10 cellular contexts compared by ENCODE assay signal in the genomic region with DNA sequence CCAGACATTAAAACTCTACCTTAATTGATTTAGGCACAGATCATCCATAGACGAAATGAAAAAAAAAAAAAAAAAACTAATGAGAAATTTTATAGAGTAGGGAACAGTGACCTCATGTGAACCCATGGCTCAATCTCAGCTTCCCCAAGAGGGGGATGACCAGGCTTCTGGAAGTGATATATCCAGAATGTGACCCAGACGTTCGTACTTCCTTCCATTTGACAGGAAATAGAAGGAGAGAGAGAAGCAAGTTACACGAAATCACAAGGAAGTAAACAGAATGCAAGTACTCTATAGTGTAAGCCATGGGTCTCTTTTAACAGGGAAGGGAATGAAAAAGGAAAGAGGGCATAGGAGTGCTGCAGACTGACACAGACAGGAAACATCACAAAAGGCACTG. TPM values are rescaled to one million over a fixed set of nuclear protein-coding genes. Genes with fewer than 3 reads are reported as not detected.
DNase-seq lines count a peak whose midpoint lies in the region; ATAC-seq and TF ChIP-seq lines count a peak whose summit lies in the region.
"Had no signal": no experiment of that assay in that cellular context is flagged by ENCODE, and none has a peak within 500 bp of the region (broad histone marks: within the 10 kb centered on the region; RNA-seq: fewer than 3 reads in every experiment).

No MANE protein-coding gene starts in this region.

- peak overlapping the region; percentile 61 for H3K27ac Mint-ChIP-seq in CD8-positive, alpha-beta T cell

- TF ChIP-seq CTCF in CD8-positive, alpha-beta T cell (IDR thresholded peaks at IDR 0.05): no peak
- no peak for TF ChIP-seq CTCF in OCI-LY7 (conservative IDR thresholded peaks at IDR 0.05; ENCODE audit: low read length)
- TF ChIP-seq CTCF in esophagus squamous epithelium (IDR thresholded peaks at IDR 0.05): no peak
- no peak for TF ChIP-seq CTCF in omental fat pad (IDR thresholded peaks at IDR 0.05)

- POLR2A ChIA-PET in CD8-positive, alpha-beta T cell (lab: Charles Lee): no interaction called here
- POLR2A ChIA-PET in OCI-LY7 (lab: Charles Lee): interaction anchor here (0.6 to 1.3 kb wide), 5 partner anchors 9 to 67 kb away, joined by 3 to 5 read pairs (median 4); no protein-coding TSS in a partner anchor

- H3K9me3 ChIP-seq in CD8-positive, alpha-beta T cell (ENCODE audit: low read length): no peaks in the 10 kb centered on the region
- H3K9me3 ChIP-seq in OCI-LY7 (ENCODE audit: low read length) (no peaks in the 10 kb centered on the region), esophagus squamous epithelium (no peaks in the 10 kb centered on the region), HAP-1 (no peaks in the 10 kb centered on the region)

- H3K9me3 Mint-ChIP-seq in CD8-positive, alpha-beta T cell: no peaks in the 10 kb centered on the region

- TF ChIP-seq POLR2A in esophagus squamous epithelium (IDR thresholded peaks at IDR 0.05): no peak

- H3K4me3 ChIP-seq in CD8-positive, alpha-beta T cell (ENCODE audit: low read depth, low read length): no peak overlapping the region
- H3K4me3 ChIP-seq in OCI-LY7 (ENCODE audit: low read depth, low read length, poor library complexity, severe bottlenecking) (no peak overlapping the region), esophagus squamous epithelium (no peak overlapping the region), HAP-1 (no peak overlapping the region)

- intact Hi-C loops in CD8-positive, alpha-beta T cell (cut with DNase I, micrococcal nuclease): no loop called here
- intact Hi-C loops in OCI-LY7 (cut with micrococcal nuclease; ENCODE audit: unreplicated experiment) (no loop called here), esophagus squamous epithelium (cut with DNase I) (no loop called here)

- peaks cover 59% of the 10 kb centered on the region for H3K36me3 Mint-ChIP-seq in CD8-positive, alpha-beta T cell

- ATAC-seq in CD8-positive, alpha-beta T cell: no peak
- peak; percentile 52 for ATAC-seq in omental fat pad (ENCODE audit: low FRiP score)
- ATAC-seq in HG02678 (IDR thresholded peaks at IDR 0.05; ENCODE audit: unreplicated experiment): no peak
- no peak for ATAC-seq in GM18520 (IDR thresholded peaks at IDR 0.05; ENCODE audit: unreplicated experiment)

- H4K20me1 ChIP-seq in OCI-LY7 (ENCODE audit: insufficient read depth, low read length): no peaks in the 10 kb centered on the region

- DNase-seq in CD8-positive, alpha-beta T cell: no peak
- DNase-seq in OCI-LY7 (ENCODE audit: low spot score): no peak
- no peak for DNase-seq in esophagus squamous epithelium (lab: John Stamatoyannopoulos, UW)
- no peak for DNase-seq in omental fat pad (ENCODE audit: low spot score)
- no peak for DNase-seq in NCI-H1436 (lab: John Stamatoyannopoulos, UW)
- DNase-seq in HAP-1 (ENCODE audit: low spot score in 2 of 2): no peak
- DNase-seq: activated naive CD4-positive, alpha-beta T cell treated with Interleukin-2 at 50 U/mL for 16 hours; NCI-H1694 had no signal

- CTCF ChIA-PET in CD8-positive, alpha-beta T cell (lab: Charles Lee): interaction anchor here (0.6 to 1.6 kb wide), 2 partner anchors 11 to 250 kb away, joined by 3 read pairs; no protein-coding TSS in a partner anchor
- CTCF ChIA-PET in OCI-LY7 (lab: Charles Lee; ENCODE audit: unreplicated experiment): no interaction called here

- no TSS peak for BruUV-seq in OCI-LY7 (replicated peaks; lab: Mats Ljungman, UMichigan)

- H3K27me3 ChIP-seq in CD8-positive, alpha-beta T cell (ENCODE audit: insufficient read depth, low read length): no peaks in the 10 kb centered on the region
- H3K27me3 ChIP-seq in esophagus squamous epithelium (no peaks in the 10 kb centered on the region), HAP-1 (ENCODE audit: low read depth) (no peaks in the 10 kb centered on the region)

- H3K79me2 ChIP-seq in OCI-LY7 (ENCODE audit: insufficient read depth, low read depth, low read length): peaks cover 86% of the 10 kb centered on the region

- H3K36me3 ChIP-seq in CD8-positive, alpha-beta T cell (ENCODE audit: insufficient read depth, low read length): peaks cover 4% of the 10 kb centered on the region
- H3K36me3 ChIP-seq in OCI-LY7 (ENCODE audit: insufficient read depth, low read length) (peaks cover 81% of the 10 kb centered on the region), esophagus squamous epithelium (peaks cover 0 to 61% (median 0%) of the 10 kb centered on the region in 3 donors), HAP-1 (replicated peaks) (peaks cover 17% of the 10 kb centered on the region)

- H3K4me1 ChIP-seq in CD8-positive, alpha-beta T cell (ENCODE audit: insufficient read depth, low read length): peaks cover 49% of the 10 kb centered on the region
- H3K4me1 ChIP-seq in OCI-LY7 (ENCODE audit: insufficient read depth, low read length, poor library complexity, severe bottlenecking) (peaks cover 62% of the 10 kb centered on the region), esophagus squamous epithelium (peaks cover 30 to 95% (median 32%) of the 10 kb centered on the region in 3 donors), HAP-1 (peaks cover 10% of the 10 kb centered on the region)

- peak overlapping the region; percentile 2 for H3K4me3 Mint-ChIP-seq in CD8-positive, alpha-beta T cell

- H3K4me1 Mint-ChIP-seq in CD8-positive, alpha-beta T cell (ENCODE audit: low read depth): peaks cover 78% of the 10 kb centered on the region

- peak overlapping the region; percentile 31 for H3K4me2 ChIP-seq in OCI-LY7 (ENCODE audit: low read length)

- no peak overlapping the region for H2AFZ ChIP-seq in OCI-LY7 (ENCODE audit: low read length)

- no peaks in the 10 kb centered on the region for H3K9me2 ChIP-seq in OCI-LY7 (ENCODE audit: insufficient read depth, low read length)

- H3K27ac ChIP-seq in CD8-positive, alpha-beta T cell (ENCODE audit: low read depth, low read length): no peak overlapping the region
- no peak overlapping the region for H3K27ac ChIP-seq in OCI-LY7 (ENCODE audit: low read depth, low read length, poor library complexity, severe bottlenecking)
- H3K27ac ChIP-seq in esophagus squamous epithelium: peak overlapping the region in 3 of 4 donors; percentile 9 to 90 (median 83)

- WGBS in esophagus squamous epithelium, 2 donors: 27 to 34% methylated on average over 4 of the region's 4 CpGs

- in situ Hi-C loops in HAP-1 (cut with MboI; ENCODE audit: low sequenced_read_pairs): loop anchor here (25.0 kb wide), 1 partner anchor 505 kb away; no protein-coding TSS in a partner anchor

- H3K27me3 Mint-ChIP-seq in CD8-positive, alpha-beta T cell (ENCODE audit: low read depth): no peaks in the 10 kb centered on the region

RNA-seq across cellular contexts. Expression of gene FOXN3, which starts 10.1 kb away (rescaled TPM):
- 100 to 1,000 TPM; 134 to 139 TPM for total RNA-seq in CD8-positive, alpha-beta T cell
- total RNA-seq in OCI-LY7 (2014; rRNA removed; shearing (Covaris generic)): 54.8 and 77.7 TPM in 2 replicates
- total RNA-seq in OCI-LY7 (2022) (102 and 108 TPM in 2 replicates), esophagus squamous epithelium (10 to 100 TPM; 27.4 to 91.4 (median 39.2) TPM), omental fat pad (100 to 1,000 TPM in 3 of 4 donors, 10 to 100 TPM in 1; 91.7 to 207 (median 125) TPM)

Comparison
In these comparisons a context has a peak if more than half of its experiments do, and no peak if none do; other contexts are left out.
1. H3K27ac ChIP-seq: peak in esophagus squamous epithelium (3 of 4); none in CD8-positive, alpha-beta T cell (single experiment) and OCI-LY7 (single experiment).